1 cellular context compared by ENCODE assay signal in genomic region chr11:96706761-96707160, GRCh38.
TF ChIP-seq lines count a peak whose summit lies in the region.

No MANE protein-coding gene starts in this region.

TF ChIP-seq in GM23338, 12 proteins besides CTCF, POLR2A, EP300 and RAD21 (continued from another document):
- TF ChIP-seq, protein P1, sequence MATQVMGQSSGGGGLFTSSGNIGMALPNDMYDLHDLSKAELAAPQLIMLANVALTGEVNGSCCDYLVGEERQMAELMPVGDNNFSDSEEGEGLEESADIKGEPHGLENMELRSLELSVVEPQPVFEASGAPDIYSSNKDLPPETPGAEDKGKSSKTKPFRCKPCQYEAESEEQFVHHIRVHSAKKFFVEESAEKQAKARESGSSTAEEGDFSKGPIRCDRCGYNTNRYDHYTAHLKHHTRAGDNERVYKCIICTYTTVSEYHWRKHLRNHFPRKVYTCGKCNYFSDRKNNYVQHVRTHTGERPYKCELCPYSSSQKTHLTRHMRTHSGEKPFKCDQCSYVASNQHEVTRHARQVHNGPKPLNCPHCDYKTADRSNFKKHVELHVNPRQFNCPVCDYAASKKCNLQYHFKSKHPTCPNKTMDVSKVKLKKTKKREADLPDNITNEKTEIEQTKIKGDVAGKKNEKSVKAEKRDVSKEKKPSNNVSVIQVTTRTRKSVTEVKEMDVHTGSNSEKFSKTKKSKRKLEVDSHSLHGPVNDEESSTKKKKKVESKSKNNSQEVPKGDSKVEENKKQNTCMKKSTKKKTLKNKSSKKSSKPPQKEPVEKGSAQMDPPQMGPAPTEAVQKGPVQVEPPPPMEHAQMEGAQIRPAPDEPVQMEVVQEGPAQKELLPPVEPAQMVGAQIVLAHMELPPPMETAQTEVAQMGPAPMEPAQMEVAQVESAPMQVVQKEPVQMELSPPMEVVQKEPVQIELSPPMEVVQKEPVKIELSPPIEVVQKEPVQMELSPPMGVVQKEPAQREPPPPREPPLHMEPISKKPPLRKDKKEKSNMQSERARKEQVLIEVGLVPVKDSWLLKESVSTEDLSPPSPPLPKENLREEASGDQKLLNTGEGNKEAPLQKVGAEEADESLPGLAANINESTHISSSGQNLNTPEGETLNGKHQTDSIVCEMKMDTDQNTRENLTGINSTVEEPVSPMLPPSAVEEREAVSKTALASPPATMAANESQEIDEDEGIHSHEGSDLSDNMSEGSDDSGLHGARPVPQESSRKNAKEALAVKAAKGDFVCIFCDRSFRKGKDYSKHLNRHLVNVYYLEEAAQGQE (IDR thresholded peaks at IDR 0.05; ENCODE audit: unreplicated experiment) = no peak
- no peak for TF ChIP-seq EZH2 (IDR thresholded peaks at IDR 0.05; ENCODE audit: low read depth, unreplicated experiment)
- no peak for TF ChIP-seq EZH2phosphoT487 (IDR thresholded peaks at IDR 0.05; ENCODE audit: unreplicated experiment)
- no peak for TF ChIP-seq POLR2AphosphoS5 (IDR thresholded peaks at IDR 0.05; ENCODE audit: low read depth)
- TF ChIP-seq ZNF331 (CRISPR knock-in tag; IDR thresholded peaks at IDR 0.05; ENCODE audit: low read depth) = no peak
